ENCODE assay signal across 8 cellular contexts in the genomic region with DNA sequence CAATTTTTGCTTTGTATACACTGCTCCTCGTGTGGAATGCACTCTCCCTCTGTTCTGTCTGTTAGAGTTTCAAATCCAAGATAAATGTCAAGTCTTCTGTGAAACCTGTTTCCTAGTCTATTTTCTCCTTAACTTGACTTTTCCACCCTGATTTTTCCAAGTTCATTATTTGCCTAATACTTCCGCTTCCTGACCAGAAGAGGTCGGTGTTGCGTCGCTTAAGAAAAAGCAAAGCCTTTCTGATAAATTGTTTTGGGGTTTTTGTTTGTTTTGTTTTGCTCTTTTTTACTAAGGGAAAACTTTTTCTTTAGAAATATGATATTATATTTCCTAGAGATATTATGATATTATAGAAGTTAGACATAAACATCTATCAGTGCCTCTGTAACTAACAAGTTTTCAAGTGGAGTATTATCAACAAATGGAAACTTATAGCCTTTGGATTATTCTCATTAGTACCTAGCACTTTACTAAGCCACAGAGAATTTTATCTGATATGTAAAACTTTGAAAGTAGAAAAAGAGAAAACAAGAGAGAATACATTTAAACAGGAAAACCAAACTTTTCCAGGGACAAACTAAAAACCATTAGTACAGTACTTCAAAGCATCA.
A peak's percentile ranks its signal among the peaks of the same experiment; 100 is the strongest.
DNase-seq lines count a peak whose midpoint lies in the region; ATAC-seq and TF ChIP-seq lines count a peak whose summit lies in the region.

No MANE protein-coding gene starts in this region.

- no peak overlapping the region for H3K4me3 ChIP-seq in SK-N-MC
- no peak overlapping the region for H3K4me3 ChIP-seq in parathyroid adenoma (ENCODE audit: low read depth, low read length)

- no peak overlapping the region for H3K4me2 ChIP-seq in parathyroid adenoma (ENCODE audit: low read length)

- no peaks in the 10 kb centered on the region for H3K27me3 ChIP-seq in parathyroid adenoma (ENCODE audit: control insufficient read depth, insufficient read depth, low read length)

- H3K9ac ChIP-seq in SK-N-MC (ENCODE audit: insufficient read length): no peak overlapping the region
- no peak overlapping the region for H3K9ac ChIP-seq in parathyroid adenoma

- no peaks in the 10 kb centered on the region for H3K79me2 ChIP-seq in parathyroid adenoma

- no peak overlapping the region for H2AFZ ChIP-seq in parathyroid adenoma

- no peak for ATAC-seq in GM19452 (IDR thresholded peaks at IDR 0.05; ENCODE audit: unreplicated experiment)
- no peak for ATAC-seq in HG03469 (IDR thresholded peaks at IDR 0.05; ENCODE audit: unreplicated experiment)

- H3K36me3 ChIP-seq in SK-N-MC (ENCODE audit: insufficient read depth, low read length): no peaks in the 10 kb centered on the region
- H3K36me3 ChIP-seq in parathyroid adenoma (ENCODE audit: control insufficient read depth, insufficient read depth, low read length): no peaks in the 10 kb centered on the region

- no peaks in the 10 kb centered on the region for H3K9me3 ChIP-seq in SK-N-MC (ENCODE audit: low read depth, low read length)
- H3K9me3 ChIP-seq in parathyroid adenoma (ENCODE audit: control insufficient read depth, low read length): no peaks in the 10 kb centered on the region

- H3K4me1 ChIP-seq in parathyroid adenoma: no peaks in the 10 kb centered on the region

- DNase-seq in NCI-H510A treated with DMSO at 0.1 percent for 48 hours (lab: John Stamatoyannopoulos, UW) (peak; percentile 35), NCI-H510A (lab: John Stamatoyannopoulos, UW) (no peak), HPDE6-E6E7 (ENCODE audit: extremely low spot score) (peak; percentile 20), SK-N-MC (ENCODE audit: low read depth, low spot score) (no peak), fibroblast of gingiva (ENCODE audit: low read depth) (peak; percentile 47)

- H3K27ac ChIP-seq in SK-N-MC (peak overlapping the region; percentile 89; the same call in 1 of the 2 replicates), parathyroid adenoma (no peak overlapping the region)

- TF ChIP-seq CTCF in parathyroid adenoma (IDR thresholded peaks at IDR 0.05): peak; percentile 75

Comparison
In these comparisons a context has a peak if more than half of its experiments do, and no peak if none do; other contexts are left out.
1. DNase-seq: peak in NCI-H510A treated with DMSO at 0.1 percent for 48 hours (single experiment), HPDE6-E6E7 (single experiment) and fibroblast of gingiva (single experiment); none in NCI-H510A (single experiment) and SK-N-MC (single experiment).